In genomic region chr22:39315389-39315788, GRCh38 we compare ENCODE assay signal across 8 cellular contexts. TPM values are rescaled to one million over a fixed set of nuclear protein-coding genes. Genes with fewer than 3 reads are reported as not detected.
A peak's percentile ranks its signal among the peaks of the same experiment; 100 is the strongest.
DNase-seq lines count a peak whose midpoint lies in the region; ATAC-seq and TF ChIP-seq lines count a peak whose summit lies in the region.
"Had no signal": no experiment of that assay in that cellular context is flagged by ENCODE, and none has a peak within 500 bp of the region (broad histone marks: within the 10 kb centered on the region; RNA-seq: fewer than 3 reads in every experiment).

No MANE protein-coding gene starts in this region.

- H3K23ac ChIP-seq in trophoblast cell (ENCODE audit: low read length) = no peak overlapping the region

- no peak for DNase-seq in Panc1 (ENCODE audit: low read depth, low spot score)
- no peak for DNase-seq in endothelial cell (ENCODE audit: low spot score)
- no peak for DNase-seq in trophoblast cell
- no peak for DNase-seq in COLO668 (lab: John Stamatoyannopoulos, UW; ENCODE audit: unreplicated experiment)
- DNase-seq in NCI-H2081 (lab: John Stamatoyannopoulos, UW) = no peak
- DNase-seq: NCI-H510A had no signal

- H3K36me3 Mint-ChIP-seq in endothelial cell (ENCODE audit: low read depth, unreplicated experiment) = peaks cover 36% of the 10 kb centered on the region

- no peak overlapping the region for H4K91ac ChIP-seq in trophoblast cell (ENCODE audit: low read depth, low read length)

- H3K4me1 ChIP-seq in Panc1 (ENCODE audit: control insufficient read depth, insufficient read depth, low read length) = peaks cover 48% of the 10 kb centered on the region
- H3K4me1 ChIP-seq in trophoblast cell (ENCODE audit: control insufficient read depth in 1 of 2, insufficient read depth in 2 of 2, low read length in 2 of 2) = peaks cover 14 to 20% of the 10 kb centered on the region in 2 experiments

- ATAC-seq in Panc1 = no peak
- no peak for ATAC-seq in HG02798 (IDR thresholded peaks at IDR 0.05; ENCODE audit: poor library complexity, unreplicated experiment)

- H3K27ac Mint-ChIP-seq in endothelial cell (ENCODE audit: unreplicated experiment) = peak overlapping the region; percentile 74

- TF ChIP-seq CTCF in Panc1 (IDR thresholded peaks at IDR 0.05) = no peak
- no peak for TF ChIP-seq CTCF in endothelial cell (IDR thresholded peaks at IDR 0.05; ENCODE audit: unreplicated experiment)

- peak; percentile 5 for TF ChIP-seq POLR2A in GM19099 (IDR thresholded peaks at IDR 0.05; ENCODE audit: extremely low read depth, insufficient read length, low read depth)

- H3K4me3 ChIP-seq in Panc1 (ENCODE audit: low read depth in 2 of 2, low read length in 2 of 2) (peak overlapping the region; percentile 91 to 96), trophoblast cell (ENCODE audit: low read depth, low read length) (no peak overlapping the region)

- H3K27me3 Mint-ChIP-seq in endothelial cell (ENCODE audit: unreplicated experiment) = peaks cover 17% of the 10 kb centered on the region

- POLR2A ChIA-PET in Panc1 (lab: Charles Lee) = no interaction called here

- WGBS in trophoblast cell (ENCODE audit: extremely low coverage, insufficient coverage, insufficient read length) = no CpG with 5 or more reads among the region's 13 CpGs

- H3K79me1 ChIP-seq in trophoblast cell (ENCODE audit: low read length) = peaks cover 12% of the 10 kb centered on the region

- H3K36me3 ChIP-seq in Panc1 (ENCODE audit: control insufficient read depth, insufficient read depth, low read length) (peaks cover 20% of the 10 kb centered on the region), trophoblast cell (ENCODE audit: control insufficient read depth in 1 of 2, insufficient read depth in 2 of 2, low read length in 2 of 2) (peaks cover 61 to 68% of the 10 kb centered on the region in 2 experiments)

- H4K8ac ChIP-seq in trophoblast cell (ENCODE audit: low read depth, low read length) = no peak overlapping the region

- CTCF ChIA-PET in Panc1 (lab: Charles Lee) = no interaction called here

- H3K9me3 ChIP-seq in Panc1 (ENCODE audit: control insufficient read depth, insufficient read depth, low read depth, low read length) = no peaks in the 10 kb centered on the region
- H3K9me3 ChIP-seq in trophoblast cell (ENCODE audit: insufficient read depth, low read depth, low read length) = peaks cover 2% of the 10 kb centered on the region

- intact Hi-C loops in Panc1 (cut with micrococcal nuclease; ENCODE audit: unreplicated experiment) = no loop called here

- no peak overlapping the region for H3K4me2 ChIP-seq in trophoblast cell (ENCODE audit: low read length)

- peak overlapping the region; percentile 5 for H3K4ac ChIP-seq in trophoblast cell (ENCODE audit: low read depth, low read length)

- no TSS peak for BruUV-seq in Panc1 (replicated peaks; lab: Mats Ljungman, UMichigan)

- no peak overlapping the region for H2BK120ac ChIP-seq in trophoblast cell (ENCODE audit: insufficient read depth, low read length, poor library complexity)

- H3K9me3 Mint-ChIP-seq in endothelial cell (ENCODE audit: unreplicated experiment) = no peaks in the 10 kb centered on the region

- H3K27me3 ChIP-seq in Panc1 (ENCODE audit: control insufficient read depth, insufficient read depth, low read length) = no peaks in the 10 kb centered on the region
- H3K27me3 ChIP-seq in trophoblast cell (ENCODE audit: insufficient read depth, low read length) = no peaks in the 10 kb centered on the region

- H3K79me2 ChIP-seq in trophoblast cell (ENCODE audit: control insufficient read depth, insufficient read depth, low read length, poor library complexity) = peaks cover 19% of the 10 kb centered on the region

- peak overlapping the region; percentile 71 for H3K4me3 Mint-ChIP-seq in endothelial cell (ENCODE audit: unreplicated experiment)

- H3K14ac ChIP-seq in trophoblast cell (ENCODE audit: low read length) = no peak overlapping the region

- no peak overlapping the region for H2BK12ac ChIP-seq in trophoblast cell (ENCODE audit: low read length)

- H3K18ac ChIP-seq in trophoblast cell (ENCODE audit: low read length) = no peak overlapping the region

- H2AK5ac ChIP-seq in trophoblast cell (ENCODE audit: low read length) = no peak overlapping the region

- H2AFZ ChIP-seq in trophoblast cell (ENCODE audit: insufficient read depth, low read length, poor library complexity) = no peak overlapping the region

- in situ Hi-C loops in Panc1 (cut with HindIII; ENCODE audit: low pct_unique_long_range_greater_than_20kb, low sequenced_read_pairs) = no loop called here

- H3K27ac ChIP-seq in Panc1 (ENCODE audit: low read length) = peak overlapping the region; percentile 98
- no peak overlapping the region for H3K27ac ChIP-seq in trophoblast cell (ENCODE audit: low read depth, low read length)

- H3K4me1 Mint-ChIP-seq in endothelial cell (ENCODE audit: unreplicated experiment) = peaks cover 43% of the 10 kb centered on the region

- no peak overlapping the region for H4K12ac ChIP-seq in trophoblast cell (ENCODE audit: low read depth, low read length)

- H2BK5ac ChIP-seq in trophoblast cell (ENCODE audit: low read depth, low read length, poor library complexity) = no peak overlapping the region

- H3K9ac ChIP-seq in trophoblast cell (ENCODE audit: low read length) = no peak overlapping the region

RNA-seq across cellular contexts. Expression of gene RPL3, which starts 4.0 kb away (rescaled TPM):
- total RNA-seq in Panc1 (2021; ENCODE audit: unreplicated experiment) (885 TPM), endothelial cell (ENCODE audit: unreplicated experiment) (2,149 TPM)
- 1,559 TPM for polyA plus RNA-seq in Panc1 (2012; ENCODE audit: insufficient read length)
- 1,456 and 1,519 TPM in 2 replicates for polyA plus RNA-seq in trophoblast cell (2013)

RNA-seq across cellular contexts. Expression of gene SYNGR1, which starts 34.4 kb away (rescaled TPM):
- total RNA-seq in Panc1 (2021; ENCODE audit: unreplicated experiment) (17.8 TPM), endothelial cell (ENCODE audit: unreplicated experiment) (2.9 TPM)
- 47.0 TPM for polyA plus RNA-seq in Panc1 (2012; ENCODE audit: insufficient read length)
- polyA plus RNA-seq in trophoblast cell (2013) = 20.4 and 21.0 TPM in 2 replicates
